18 cellular contexts compared by ENCODE assay signal in genomic region chr16:87826798-87827587, GRCh38. TPM values are rescaled to one million over a fixed set of nuclear protein-coding genes. Genes with fewer than 3 reads are reported as not detected.
DNase-seq lines count a peak whose midpoint lies in the region; ATAC-seq, FAIRE-seq and TF ChIP-seq lines count a peak whose summit lies in the region.
"Had no signal": no experiment of that assay in that cellular context is flagged by ENCODE, and none has a peak within 500 bp of the region (broad histone marks: within the 10 kb centered on the region; RNA-seq: fewer than 3 reads in every experiment).

No MANE protein-coding gene starts in this region.

- no peaks in the 10 kb centered on the region for H3K4me1 ChIP-seq in aorta (ENCODE audit: control insufficient read depth in 1 of 2, insufficient read depth in 2 of 2, low read length in 2 of 2)
- H3K4me1 ChIP-seq: adrenal gland, left lung, right atrium auricular region, SJSA1 had no signal

- no peaks in the 10 kb centered on the region for H3K9me3 ChIP-seq in aorta (ENCODE audit: control insufficient read depth, low read length)
- H3K9me3 ChIP-seq: adrenal gland, left lung, right atrium auricular region, SJSA1, suprapubic skin had no signal

- FAIRE-seq in D721Med (lab: Jason Lieb, UNC) = no peak

- H3K4me3 ChIP-seq in aorta (ENCODE audit: low read length in 2 of 2) = no peak overlapping the region
- H3K4me3 ChIP-seq: adrenal gland, left lung, right atrium auricular region, SJSA1, suprapubic skin had no signal

- ATAC-seq in activated naive CD8-positive, alpha-beta T cell treated with anti-CD3 and anti-CD28 coated beads, Interleukin-2, amount 50 U/mL, for 24 hours = peak; percentile 7
- ATAC-seq in aorta (ENCODE audit: low FRiP score) = no peak
- ATAC-seq: left lung had no signal

- H3K36me3 ChIP-seq in aorta (ENCODE audit: control insufficient read depth in 1 of 2, insufficient read depth in 2 of 2, low read length in 1 of 2) = no peaks in the 10 kb centered on the region
- H3K36me3 ChIP-seq: adrenal gland, right atrium auricular region had no signal

- intact Hi-C loops in aorta (cut with DNase I) = no loop called here

- TF ChIP-seq CTCF in RWPE1 (conservative IDR thresholded peaks at IDR 0.05; ENCODE audit: low read depth) (no peak), D721Med (IDR thresholded peaks at IDR 0.05; ENCODE audit: insufficient read depth, missing control alignments) (no peak)

- POLR2A ChIA-PET in RWPE1 (lab: Yijun Ruan, JAX; ENCODE audit: low non-redundant PET) = no interaction called here

- CTCF ChIA-PET in RWPE1 (lab: Yijun Ruan, JAX) = no interaction called here

- peak overlapping the region; percentile 46 for H3K27ac Mint-ChIP-seq in activated naive CD8-positive, alpha-beta T cell treated with anti-CD3 and anti-CD28 coated beads, Interleukin-2, amount 50 U/mL, for 24 hours
- H3K27ac Mint-ChIP-seq: activated B cell treated with CpG ODN at 0.5 μM for 24 hours had no signal

- peak overlapping the region; percentile 11 for H3K4me3 Mint-ChIP-seq in activated naive CD8-positive, alpha-beta T cell treated with anti-CD3 and anti-CD28 coated beads, Interleukin-2, amount 50 U/mL, for 24 hours
- H3K4me3 Mint-ChIP-seq: activated B cell treated with CpG ODN at 0.5 μM for 24 hours had no signal

- H3K4me1 Mint-ChIP-seq in activated naive CD8-positive, alpha-beta T cell treated with anti-CD3 and anti-CD28 coated beads, Interleukin-2, amount 50 U/mL, for 24 hours = peaks cover 14% of the 10 kb centered on the region

- peaks cover 19% of the 10 kb centered on the region for H3K36me3 Mint-ChIP-seq in activated naive CD8-positive, alpha-beta T cell treated with anti-CD3 and anti-CD28 coated beads, Interleukin-2, amount 50 U/mL, for 24 hours (ENCODE audit: low read depth)

- peak overlapping the region; percentile 98 for H3K27ac ChIP-seq in RWPE1
- no peak overlapping the region for H3K27ac ChIP-seq in aorta (ENCODE audit: low read depth in 1 of 2, low read length in 2 of 2)
- H3K27ac ChIP-seq: adrenal gland, HL-60, KMS-11, left lung, right atrium auricular region, SJSA1, suprapubic skin had no signal

- no peaks in the 10 kb centered on the region for H3K27me3 ChIP-seq in aorta (ENCODE audit: control insufficient read depth in 1 of 2, insufficient read depth in 2 of 2, low read length in 1 of 2)
- H3K27me3 ChIP-seq: adrenal gland, right atrium auricular region, SJSA1 had no signal

- 83 to 89% methylated on average over 28 of the region's 28 CpGs for WGBS in aorta, 2 donors

- no peaks in the 10 kb centered on the region for H3K9me3 Mint-ChIP-seq in activated naive CD8-positive, alpha-beta T cell treated with anti-CD3 and anti-CD28 coated beads, Interleukin-2, amount 50 U/mL, for 24 hours
- H3K9me3 Mint-ChIP-seq: activated B cell treated with CpG ODN at 0.5 μM for 24 hours had no signal

- peak; percentile 55 for DNase-seq in stimulated activated CD4-positive, alpha-beta T cell treated with anti-CD3 and anti-CD28 coated beads, Interleukin-15, amount 100 ng/mL, for 24 hours
- no peak for DNase-seq in stimulated activated CD4-positive, alpha-beta T cell treated with anti-CD3 and anti-CD28 coated beads, Interleukin-1b, Interleukin-23, amount 100 ng/mL, for 48 hours
- DNase-seq in RWPE1 (ENCODE audit: low spot score) (no peak), aorta (no peak), GM19238 (ENCODE audit: insufficient read length, low spot score) (no peak), D721Med (ENCODE audit: insufficient read length, low spot score) (no peak)
- no peak for DNase-seq in activated naive CD8-positive, alpha-beta T cell treated with anti-CD3 and anti-CD28 coated beads, Interleukin-2, amount 50 U/mL, for 24 hours
- peak; percentile 18 for DNase-seq in stimulated activated CD4-positive, alpha-beta T cell treated with anti-CD3 and anti-CD28 coated beads, Interleukin-4, amount 100 ng/mL, for 1 hour
- DNase-seq: activated B cell treated with CpG ODN at 0.5 μM for 24 hours, adrenal gland, caudate nucleus, NCI-H1048 had no signal

- H3K27me3 Mint-ChIP-seq in activated naive CD8-positive, alpha-beta T cell treated with anti-CD3 and anti-CD28 coated beads, Interleukin-2, amount 50 U/mL, for 24 hours = no peaks in the 10 kb centered on the region

RNA-seq across cellular contexts. Expression of gene SLC7A5, which starts 42.3 kb away (rescaled TPM):
- 10 to 100 TPM in 1 of 2 donors, 1 to 10 TPM in 1; 6.8 to 14.5 TPM for total RNA-seq in aorta
- polyA plus RNA-seq in aorta = 1 to 10 TPM; 1.8 to 2.0 TPM

Comparison
In these comparisons a context has a peak if more than half of its experiments do, and no peak if none do; other contexts are left out.
1. DNase-seq: peak in stimulated activated CD4-positive, alpha-beta T cell treated with anti-CD3 and anti-CD28 coated beads, Interleukin-15, amount 100 ng/mL, for 24 hours (single experiment) and stimulated activated CD4-positive, alpha-beta T cell treated with anti-CD3 and anti-CD28 coated beads, Interleukin-4, amount 100 ng/mL, for 1 hour (single experiment); none in stimulated activated CD4-positive, alpha-beta T cell treated with anti-CD3 and anti-CD28 coated beads, Interleukin-1b, Interleukin-23, amount 100 ng/mL, for 48 hours (single experiment), RWPE1 (single experiment), activated naive CD8-positive, alpha-beta T cell treated with anti-CD3 and anti-CD28 coated beads, Interleukin-2, amount 50 U/mL, for 24 hours (single experiment), aorta (0 of 2), GM19238 (single experiment) and D721Med (single experiment).